In the genomic region with DNA sequence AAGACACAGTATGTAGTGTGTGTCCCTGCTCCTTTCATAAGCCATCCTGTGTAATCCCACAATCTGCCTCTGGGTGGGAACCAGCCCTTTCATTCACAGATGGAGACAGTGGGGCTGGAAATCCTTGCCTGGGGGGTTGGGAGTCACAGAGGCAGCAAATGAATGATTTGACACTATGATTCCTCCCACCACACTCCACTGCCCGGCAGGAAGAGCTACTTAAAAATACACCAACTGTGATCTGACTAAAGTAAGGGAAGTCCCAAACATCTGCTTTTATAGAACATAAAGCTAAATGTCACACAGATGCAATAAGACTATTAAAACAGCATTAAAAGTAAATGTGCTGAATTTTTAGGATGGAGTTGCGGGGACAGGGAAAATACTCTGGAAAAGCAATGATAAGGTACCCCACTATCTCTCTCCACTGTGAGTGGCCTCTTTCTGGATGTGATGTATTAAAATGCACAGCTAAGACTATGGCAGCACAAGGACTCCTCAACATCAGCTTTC, we compare ENCODE assay signal across 9 cellular contexts. TPM values are rescaled to one million over a fixed set of nuclear protein-coding genes. Genes with fewer than 3 reads are reported as not detected.
DNase-seq lines count a peak whose midpoint lies in the region; ATAC-seq and TF ChIP-seq lines count a peak whose summit lies in the region.
"Had no signal": no experiment of that assay in that cellular context is flagged by ENCODE, and none has a peak within 500 bp of the region (broad histone marks: within the 10 kb centered on the region; RNA-seq: fewer than 3 reads in every experiment).

No MANE protein-coding gene starts in this region.

- TF ChIP-seq CTCF in nephron progenitor cell (IDR thresholded peaks at IDR 0.05): peak; percentile 39

- H3K79me2 ChIP-seq in Karpas-422 (ENCODE audit: low read length): peaks cover 92% of the 10 kb centered on the region

- H3K36me3 Mint-ChIP-seq in nephron progenitor cell (ENCODE audit: low read depth): peaks cover 41% of the 10 kb centered on the region

- peak overlapping the region; percentile 48 for H3K4me3 Mint-ChIP-seq in nephron progenitor cell

- no peaks in the 10 kb centered on the region for H3K27me3 ChIP-seq in Karpas-422 (ENCODE audit: low read length)
- no peaks in the 10 kb centered on the region for H3K27me3 ChIP-seq in right cardiac atrium (ENCODE audit: control insufficient read depth, insufficient read depth)

- H3K9ac ChIP-seq in Karpas-422 (ENCODE audit: low read length): peak overlapping the region; percentile 78

- H2AFZ ChIP-seq in Karpas-422 (ENCODE audit: low read length): no peak overlapping the region

- WGBS in right cardiac atrium: 49% methylated on average over 2 of the region's 2 CpGs

- H3K4me1 Mint-ChIP-seq in nephron progenitor cell: peaks cover 80% of the 10 kb centered on the region

- no peaks in the 10 kb centered on the region for H3K27me3 Mint-ChIP-seq in nephron progenitor cell (ENCODE audit: low read depth, poor library complexity)

- intact Hi-C loops in right cardiac atrium (cut with DNase I): no loop called here

- no peaks in the 10 kb centered on the region for H3K9me2 ChIP-seq in Karpas-422 (replicated peaks; ENCODE audit: insufficient read depth, low read length)

- DNase-seq in NCI-H2196 (lab: John Stamatoyannopoulos, UW; ENCODE audit: unreplicated experiment): peak; percentile 6
- DNase-seq in NCI-H2196 treated with DMSO at 0.1 percent for 48 hours (lab: John Stamatoyannopoulos, UW; ENCODE audit: unreplicated experiment): no peak
- DNase-seq in Karpas-422: no peak
- DNase-seq in caudate nucleus (lab: John Stamatoyannopoulos, UW): peak in 14 of 61 donors; percentile 17 to 52 (median 26)
- peak; percentile 17 for DNase-seq in nephron progenitor cell
- no peak for DNase-seq in SKM-1 (lab: John Stamatoyannopoulos, UW; ENCODE audit: unreplicated experiment)
- no peak for DNase-seq in right cardiac atrium
- no peak for DNase-seq in inferior parietal cortex (ENCODE audit: extremely low spot score)

- H3K27ac ChIP-seq in Karpas-422 (ENCODE audit: low read length) (peak overlapping the region; percentile 96), caudate nucleus (ENCODE audit: low read depth, low read length) (peak overlapping the region; percentile 25), right cardiac atrium (ENCODE audit: low read length) (no peak overlapping the region)

- peak overlapping the region; percentile 89 for H3K4me2 ChIP-seq in Karpas-422 (ENCODE audit: low read depth, low read length, poor library complexity, severe bottlenecking)

- H3K36me3 ChIP-seq in Karpas-422 (ENCODE audit: insufficient read depth, low read length): peaks cover 59% of the 10 kb centered on the region

- peak overlapping the region; percentile 83; the same call in 1 of the 2 replicates for H3K4me3 ChIP-seq in Karpas-422 (ENCODE audit: low read length)
- no peak overlapping the region for H3K4me3 ChIP-seq in right cardiac atrium (ENCODE audit: low read length)

- H3K4me1 ChIP-seq in Karpas-422 (ENCODE audit: low read length) (peaks cover 63% of the 10 kb centered on the region), right cardiac atrium (ENCODE audit: control insufficient read depth, insufficient read depth, low read length) (peaks cover 29% of the 10 kb centered on the region)

- no peak for ATAC-seq in right cardiac atrium

- peaks cover 82% of the 10 kb centered on the region for H4K20me1 ChIP-seq in Karpas-422 (ENCODE audit: insufficient read depth, low read depth, low read length)

- no peaks in the 10 kb centered on the region for H3K9me3 Mint-ChIP-seq in nephron progenitor cell

- H3K9me3 ChIP-seq in Karpas-422 (ENCODE audit: low read length) (no peaks in the 10 kb centered on the region), right cardiac atrium (ENCODE audit: control insufficient read depth, low read length) (no peaks in the 10 kb centered on the region)
- H3K9me3 ChIP-seq: Caco-2 had no signal

- H3K27ac Mint-ChIP-seq in nephron progenitor cell: peak overlapping the region; percentile 47

RNA-seq across cellular contexts. Expression of gene PARP1, which starts 4.3 kb away (rescaled TPM):
- total RNA-seq in Karpas-422 (2014; rRNA removed; shearing (Covaris generic); ENCODE audit: low replicate concordance): 298 and 586 TPM in 2 replicates
- total RNA-seq in right cardiac atrium: 10 to 100 TPM; 50.2 to 61.6 (median 56.4) TPM
- polyA plus RNA-seq in right cardiac atrium: 34.2 TPM

Comparison
In these comparisons a context has a peak if more than half of its experiments do, and no peak if none do; other contexts are left out.
1. DNase-seq: peak in NCI-H2196 (single experiment) and nephron progenitor cell (single experiment); none in NCI-H2196 treated with DMSO at 0.1 percent for 48 hours (single experiment), Karpas-422 (single experiment), SKM-1 (single experiment), right cardiac atrium (0 of 3) and inferior parietal cortex (single experiment).